ENCODE assay signal across 2 cellular contexts in the genomic region with DNA sequence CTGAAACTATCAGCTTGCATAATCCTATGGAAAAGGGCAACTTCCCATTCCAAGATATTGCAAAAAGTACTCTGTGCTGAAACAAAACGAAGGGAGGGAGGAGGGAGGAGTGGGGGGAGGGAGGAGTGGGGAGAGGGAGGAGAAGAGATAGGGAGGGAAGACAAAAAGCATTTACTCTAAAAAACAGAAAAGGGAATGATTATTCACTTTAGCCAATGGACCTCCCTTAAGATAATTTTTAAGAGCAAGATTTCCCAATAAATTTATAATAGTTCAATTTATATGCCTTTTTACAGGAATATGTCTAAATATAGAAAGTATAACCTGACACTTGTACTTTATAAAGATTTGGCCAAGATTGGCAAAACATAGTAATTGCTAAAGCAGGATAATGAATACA.
TF ChIP-seq lines count a peak whose summit lies in the region.

No MANE protein-coding gene starts in this region.

TF ChIP-seq in HepG2, 621 proteins besides CTCF, POLR2A, EP300 and RAD21:
- TF ChIP-seq HNRNPK (IDR thresholded peaks at IDR 0.05; ENCODE audit: low read depth, low read length, poor library complexity, severe bottlenecking) (peak; percentile 75), TCF12 (IDR thresholded peaks at IDR 0.05) (no peak), TCF12 (CRISPR knock-in tag; IDR thresholded peaks at IDR 0.05) (no peak)

TF ChIP-seq in K562, 482 proteins besides CTCF, POLR2A, EP300 and RAD21:
- TF ChIP-seq MAFF (IDR thresholded peaks at IDR 0.05; ENCODE audit: low read length) (no peak), ZNF316 (IDR thresholded peaks at IDR 0.05) (no peak), ELF1 (tag; IDR thresholded peaks at IDR 0.05) (no peak), HNRNPK (IDR thresholded peaks at IDR 0.05; ENCODE audit: low read depth, low read length, poor library complexity, severe bottlenecking) (peak; percentile 71), PCBP2 (IDR thresholded peaks at IDR 0.05; ENCODE audit: low read depth, low read length, poor library complexity, severe bottlenecking) (peak; percentile 85), CAMTA2 (CRISPR knock-in tag; conservative IDR thresholded peaks at IDR 0.05) (no peak)
- TF ChIP-seq, protein P1, sequence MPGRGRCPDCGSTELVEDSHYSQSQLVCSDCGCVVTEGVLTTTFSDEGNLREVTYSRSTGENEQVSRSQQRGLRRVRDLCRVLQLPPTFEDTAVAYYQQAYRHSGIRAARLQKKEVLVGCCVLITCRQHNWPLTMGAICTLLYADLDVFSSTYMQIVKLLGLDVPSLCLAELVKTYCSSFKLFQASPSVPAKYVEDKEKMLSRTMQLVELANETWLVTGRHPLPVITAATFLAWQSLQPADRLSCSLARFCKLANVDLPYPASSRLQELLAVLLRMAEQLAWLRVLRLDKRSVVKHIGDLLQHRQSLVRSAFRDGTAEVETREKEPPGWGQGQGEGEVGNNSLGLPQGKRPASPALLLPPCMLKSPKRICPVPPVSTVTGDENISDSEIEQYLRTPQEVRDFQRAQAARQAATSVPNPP (IDR thresholded peaks at IDR 0.05; ENCODE audit: borderline replicate concordance, insufficient read depth, insufficient read length), result no peak
- TF ChIP-seq, protein P2, sequence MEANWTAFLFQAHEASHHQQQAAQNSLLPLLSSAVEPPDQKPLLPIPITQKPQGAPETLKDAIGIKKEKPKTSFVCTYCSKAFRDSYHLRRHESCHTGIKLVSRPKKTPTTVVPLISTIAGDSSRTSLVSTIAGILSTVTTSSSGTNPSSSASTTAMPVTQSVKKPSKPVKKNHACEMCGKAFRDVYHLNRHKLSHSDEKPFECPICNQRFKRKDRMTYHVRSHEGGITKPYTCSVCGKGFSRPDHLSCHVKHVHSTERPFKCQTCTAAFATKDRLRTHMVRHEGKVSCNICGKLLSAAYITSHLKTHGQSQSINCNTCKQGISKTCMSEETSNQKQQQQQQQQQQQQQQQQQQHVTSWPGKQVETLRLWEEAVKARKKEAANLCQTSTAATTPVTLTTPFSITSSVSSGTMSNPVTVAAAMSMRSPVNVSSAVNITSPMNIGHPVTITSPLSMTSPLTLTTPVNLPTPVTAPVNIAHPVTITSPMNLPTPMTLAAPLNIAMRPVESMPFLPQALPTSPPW (CRISPR knock-in tag; IDR thresholded peaks at IDR 0.05), result peak; percentile 31; the same call in 1 of the 2 replicates
- TF ChIP-seq, protein P3, sequence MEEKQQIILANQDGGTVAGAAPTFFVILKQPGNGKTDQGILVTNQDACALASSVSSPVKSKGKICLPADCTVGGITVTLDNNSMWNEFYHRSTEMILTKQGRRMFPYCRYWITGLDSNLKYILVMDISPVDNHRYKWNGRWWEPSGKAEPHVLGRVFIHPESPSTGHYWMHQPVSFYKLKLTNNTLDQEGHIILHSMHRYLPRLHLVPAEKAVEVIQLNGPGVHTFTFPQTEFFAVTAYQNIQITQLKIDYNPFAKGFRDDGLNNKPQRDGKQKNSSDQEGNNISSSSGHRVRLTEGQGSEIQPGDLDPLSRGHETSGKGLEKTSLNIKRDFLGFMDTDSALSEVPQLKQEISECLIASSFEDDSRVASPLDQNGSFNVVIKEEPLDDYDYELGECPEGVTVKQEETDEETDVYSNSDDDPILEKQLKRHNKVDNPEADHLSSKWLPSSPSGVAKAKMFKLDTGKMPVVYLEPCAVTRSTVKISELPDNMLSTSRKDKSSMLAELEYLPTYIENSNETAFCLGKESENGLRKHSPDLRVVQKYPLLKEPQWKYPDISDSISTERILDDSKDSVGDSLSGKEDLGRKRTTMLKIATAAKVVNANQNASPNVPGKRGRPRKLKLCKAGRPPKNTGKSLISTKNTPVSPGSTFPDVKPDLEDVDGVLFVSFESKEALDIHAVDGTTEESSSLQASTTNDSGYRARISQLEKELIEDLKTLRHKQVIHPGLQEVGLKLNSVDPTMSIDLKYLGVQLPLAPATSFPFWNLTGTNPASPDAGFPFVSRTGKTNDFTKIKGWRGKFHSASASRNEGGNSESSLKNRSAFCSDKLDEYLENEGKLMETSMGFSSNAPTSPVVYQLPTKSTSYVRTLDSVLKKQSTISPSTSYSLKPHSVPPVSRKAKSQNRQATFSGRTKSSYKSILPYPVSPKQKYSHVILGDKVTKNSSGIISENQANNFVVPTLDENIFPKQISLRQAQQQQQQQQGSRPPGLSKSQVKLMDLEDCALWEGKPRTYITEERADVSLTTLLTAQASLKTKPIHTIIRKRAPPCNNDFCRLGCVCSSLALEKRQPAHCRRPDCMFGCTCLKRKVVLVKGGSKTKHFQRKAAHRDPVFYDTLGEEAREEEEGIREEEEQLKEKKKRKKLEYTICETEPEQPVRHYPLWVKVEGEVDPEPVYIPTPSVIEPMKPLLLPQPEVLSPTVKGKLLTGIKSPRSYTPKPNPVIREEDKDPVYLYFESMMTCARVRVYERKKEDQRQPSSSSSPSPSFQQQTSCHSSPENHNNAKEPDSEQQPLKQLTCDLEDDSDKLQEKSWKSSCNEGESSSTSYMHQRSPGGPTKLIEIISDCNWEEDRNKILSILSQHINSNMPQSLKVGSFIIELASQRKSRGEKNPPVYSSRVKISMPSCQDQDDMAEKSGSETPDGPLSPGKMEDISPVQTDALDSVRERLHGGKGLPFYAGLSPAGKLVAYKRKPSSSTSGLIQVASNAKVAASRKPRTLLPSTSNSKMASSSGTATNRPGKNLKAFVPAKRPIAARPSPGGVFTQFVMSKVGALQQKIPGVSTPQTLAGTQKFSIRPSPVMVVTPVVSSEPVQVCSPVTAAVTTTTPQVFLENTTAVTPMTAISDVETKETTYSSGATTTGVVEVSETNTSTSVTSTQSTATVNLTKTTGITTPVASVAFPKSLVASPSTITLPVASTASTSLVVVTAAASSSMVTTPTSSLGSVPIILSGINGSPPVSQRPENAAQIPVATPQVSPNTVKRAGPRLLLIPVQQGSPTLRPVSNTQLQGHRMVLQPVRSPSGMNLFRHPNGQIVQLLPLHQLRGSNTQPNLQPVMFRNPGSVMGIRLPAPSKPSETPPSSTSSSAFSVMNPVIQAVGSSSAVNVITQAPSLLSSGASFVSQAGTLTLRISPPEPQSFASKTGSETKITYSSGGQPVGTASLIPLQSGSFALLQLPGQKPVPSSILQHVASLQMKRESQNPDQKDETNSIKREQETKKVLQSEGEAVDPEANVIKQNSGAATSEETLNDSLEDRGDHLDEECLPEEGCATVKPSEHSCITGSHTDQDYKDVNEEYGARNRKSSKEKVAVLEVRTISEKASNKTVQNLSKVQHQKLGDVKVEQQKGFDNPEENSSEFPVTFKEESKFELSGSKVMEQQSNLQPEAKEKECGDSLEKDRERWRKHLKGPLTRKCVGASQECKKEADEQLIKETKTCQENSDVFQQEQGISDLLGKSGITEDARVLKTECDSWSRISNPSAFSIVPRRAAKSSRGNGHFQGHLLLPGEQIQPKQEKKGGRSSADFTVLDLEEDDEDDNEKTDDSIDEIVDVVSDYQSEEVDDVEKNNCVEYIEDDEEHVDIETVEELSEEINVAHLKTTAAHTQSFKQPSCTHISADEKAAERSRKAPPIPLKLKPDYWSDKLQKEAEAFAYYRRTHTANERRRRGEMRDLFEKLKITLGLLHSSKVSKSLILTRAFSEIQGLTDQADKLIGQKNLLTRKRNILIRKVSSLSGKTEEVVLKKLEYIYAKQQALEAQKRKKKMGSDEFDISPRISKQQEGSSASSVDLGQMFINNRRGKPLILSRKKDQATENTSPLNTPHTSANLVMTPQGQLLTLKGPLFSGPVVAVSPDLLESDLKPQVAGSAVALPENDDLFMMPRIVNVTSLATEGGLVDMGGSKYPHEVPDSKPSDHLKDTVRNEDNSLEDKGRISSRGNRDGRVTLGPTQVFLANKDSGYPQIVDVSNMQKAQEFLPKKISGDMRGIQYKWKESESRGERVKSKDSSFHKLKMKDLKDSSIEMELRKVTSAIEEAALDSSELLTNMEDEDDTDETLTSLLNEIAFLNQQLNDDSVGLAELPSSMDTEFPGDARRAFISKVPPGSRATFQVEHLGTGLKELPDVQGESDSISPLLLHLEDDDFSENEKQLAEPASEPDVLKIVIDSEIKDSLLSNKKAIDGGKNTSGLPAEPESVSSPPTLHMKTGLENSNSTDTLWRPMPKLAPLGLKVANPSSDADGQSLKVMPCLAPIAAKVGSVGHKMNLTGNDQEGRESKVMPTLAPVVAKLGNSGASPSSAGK (IDR thresholded peaks at IDR 0.05), result no peak
- TF ChIP-seq, protein P4, sequence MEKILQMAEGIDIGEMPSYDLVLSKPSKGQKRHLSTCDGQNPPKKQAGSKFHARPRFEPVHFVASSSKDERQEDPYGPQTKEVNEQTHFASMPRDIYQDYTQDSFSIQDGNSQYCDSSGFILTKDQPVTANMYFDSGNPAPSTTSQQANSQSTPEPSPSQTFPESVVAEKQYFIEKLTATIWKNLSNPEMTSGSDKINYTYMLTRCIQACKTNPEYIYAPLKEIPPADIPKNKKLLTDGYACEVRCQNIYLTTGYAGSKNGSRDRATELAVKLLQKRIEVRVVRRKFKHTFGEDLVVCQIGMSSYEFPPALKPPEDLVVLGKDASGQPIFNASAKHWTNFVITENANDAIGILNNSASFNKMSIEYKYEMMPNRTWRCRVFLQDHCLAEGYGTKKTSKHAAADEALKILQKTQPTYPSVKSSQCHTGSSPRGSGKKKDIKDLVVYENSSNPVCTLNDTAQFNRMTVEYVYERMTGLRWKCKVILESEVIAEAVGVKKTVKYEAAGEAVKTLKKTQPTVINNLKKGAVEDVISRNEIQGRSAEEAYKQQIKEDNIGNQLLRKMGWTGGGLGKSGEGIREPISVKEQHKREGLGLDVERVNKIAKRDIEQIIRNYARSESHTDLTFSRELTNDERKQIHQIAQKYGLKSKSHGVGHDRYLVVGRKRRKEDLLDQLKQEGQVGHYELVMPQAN (IDR thresholded peaks at IDR 0.05; ENCODE audit: borderline replicate concordance), result no peak
- TF ChIP-seq, protein P5, sequence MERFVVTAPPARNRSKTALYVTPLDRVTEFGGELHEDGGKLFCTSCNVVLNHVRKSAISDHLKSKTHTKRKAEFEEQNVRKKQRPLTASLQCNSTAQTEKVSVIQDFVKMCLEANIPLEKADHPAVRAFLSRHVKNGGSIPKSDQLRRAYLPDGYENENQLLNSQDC (CRISPR knock-in tag; IDR thresholded peaks at IDR 0.05), result no peak
